In genomic region chr10:21525367-21526183, GRCh38 we compare ENCODE assay signal across 1 cellular context.
TF ChIP-seq lines count a peak whose summit lies in the region.

TSS of gene SKIDA1 (minus strand) at chr10:21525682. CDS start at chr10:21517822, 7,860 bp downstream.

TF ChIP-seq in HepG2, 621 proteins besides CTCF, POLR2A, EP300 and RAD21 (continued from another document and continues in another):
- peak; percentile 59 for TF ChIP-seq ZHX2 (IDR thresholded peaks at IDR 0.05; ENCODE audit: low read depth)
- 0 out of 2 replicates have a peak, but pooled peaks have one; percentile 70 for TF ChIP-seq ZHX2 (CRISPR knock-in tag; IDR thresholded peaks at IDR 0.05; ENCODE audit: borderline replicate concordance)
- no peak for TF ChIP-seq SMAD1 (CRISPR knock-in tag; IDR thresholded peaks at IDR 0.05; ENCODE audit: borderline replicate concordance, low read depth)
- 0 out of 2 replicates have a peak, but pooled peaks have one; percentile 50 for TF ChIP-seq NBN (conservative IDR thresholded peaks at IDR 0.05)
- 0 out of 2 replicates have a peak, but pooled peaks have one; percentile 12 for TF ChIP-seq SIX4 (CRISPR knock-in tag; IDR thresholded peaks at IDR 0.05)
- peak; percentile 88 for TF ChIP-seq ZNF143 (CRISPR knock-in tag; IDR thresholded peaks at IDR 0.05)
- 0 out of 2 replicates have a peak, but pooled peaks have one; percentile 36 for TF ChIP-seq CBX5 (CRISPR knock-in tag; IDR thresholded peaks at IDR 0.05; ENCODE audit: borderline replicate concordance)
- 0 out of 2 replicates have a peak, but pooled peaks have one; percentile 13 for TF ChIP-seq ZBTB21 (CRISPR knock-in tag; IDR thresholded peaks at IDR 0.05)
- TF ChIP-seq TARDBP (CRISPR knock-in tag; IDR thresholded peaks at IDR 0.05), result no peak; the same call in 1 of the 2 replicates
- 0 out of 2 replicates have a peak, but pooled peaks have one; percentile 29 for TF ChIP-seq ZNF367 (CRISPR knock-in tag; IDR thresholded peaks at IDR 0.05; ENCODE audit: borderline replicate concordance)
- no peak for TF ChIP-seq POLR2AphosphoS2 (IDR thresholded peaks at IDR 0.05; ENCODE audit: low read depth, low read length)
- TF ChIP-seq ZFP62 (CRISPR knock-in tag; IDR thresholded peaks at IDR 0.05), result no peak
- no peak for TF ChIP-seq ZSCAN20 (CRISPR knock-in tag; IDR thresholded peaks at IDR 0.05; ENCODE audit: borderline replicate concordance)
- TF ChIP-seq ZBTB34 (CRISPR knock-in tag; IDR thresholded peaks at IDR 0.05), result peak; percentile 28; the same call in 1 of the 2 replicates
- TF ChIP-seq THAP11 (CRISPR knock-in tag; IDR thresholded peaks at IDR 0.05), result peak; percentile 70; the same call in 1 of the 2 replicates
- TF ChIP-seq ZNF281 (CRISPR knock-in tag; IDR thresholded peaks at IDR 0.05; ENCODE audit: borderline replicate concordance), result peak; percentile 90
- no peak for TF ChIP-seq ZEB1 (IDR thresholded peaks at IDR 0.05; ENCODE audit: insufficient replicate concordance, low read depth)
- peak; percentile 72 for TF ChIP-seq ETV5 (CRISPR knock-in tag; IDR thresholded peaks at IDR 0.05; ENCODE audit: borderline replicate concordance)
- TF ChIP-seq PHF20 (CRISPR knock-in tag; IDR thresholded peaks at IDR 0.05), result peak; percentile 47; the same call in 1 of the 2 replicates
- TF ChIP-seq ZIK1 (CRISPR knock-in tag; IDR thresholded peaks at IDR 0.05; ENCODE audit: borderline replicate concordance, low read depth), result no peak
- peak; percentile 75; the same call in 1 of the 2 replicates for TF ChIP-seq PAXIP1 (CRISPR knock-in tag; conservative IDR thresholded peaks at IDR 0.05)
- TF ChIP-seq ZNF362 (CRISPR knock-in tag; IDR thresholded peaks at IDR 0.05; ENCODE audit: borderline replicate concordance), result no peak
- peak; percentile 69 for TF ChIP-seq KLF6 (CRISPR knock-in tag; IDR thresholded peaks at IDR 0.05)
- no peak for TF ChIP-seq NCOA5 (CRISPR knock-in tag; IDR thresholded peaks at IDR 0.05)
- TF ChIP-seq ARNT (IDR thresholded peaks at IDR 0.05), result no peak
- no peak for TF ChIP-seq SNRNP70 (IDR thresholded peaks at IDR 0.05; ENCODE audit: low read depth, low read length)
- peak; percentile 92 for TF ChIP-seq MTERF4 (CRISPR knock-in tag; IDR thresholded peaks at IDR 0.05)
- TF ChIP-seq MATR3 (CRISPR knock-in tag; IDR thresholded peaks at IDR 0.05), result no peak
- TF ChIP-seq ZNF275 (CRISPR knock-in tag; IDR thresholded peaks at IDR 0.05; ENCODE audit: borderline replicate concordance), result peak; percentile 65
- TF ChIP-seq KAT8 (CRISPR knock-in tag; IDR thresholded peaks at IDR 0.05), result peak; percentile 85
- TF ChIP-seq PAWR (CRISPR knock-in tag; IDR thresholded peaks at IDR 0.05; ENCODE audit: borderline replicate concordance), result no peak
- TF ChIP-seq FOXP1 (IDR thresholded peaks at IDR 0.05), result peak; percentile 78
- TF ChIP-seq FOXP1 (CRISPR knock-in tag; IDR thresholded peaks at IDR 0.05), result peak; percentile 79
- TF ChIP-seq MZF1 (CRISPR knock-in tag; IDR thresholded peaks at IDR 0.05; ENCODE audit: borderline replicate concordance), result no peak
